Comparison of ENCODE assay signal across 22 cellular contexts in genomic region chr3:23633261-23633960, GRCh38.
DNase-seq lines count a peak whose midpoint lies in the region; ATAC-seq, FAIRE-seq and TF ChIP-seq lines count a peak whose summit lies in the region.
"Had no signal": no experiment of that assay in that cellular context is flagged by ENCODE, and none has a peak within 500 bp of the region (broad histone marks: within the 10 kb centered on the region; RNA-seq: fewer than 3 reads in every experiment).

No MANE protein-coding gene starts in this region.

- CTCF ChIA-PET in MCF 10A (lab: Yijun Ruan, JAX), result no interaction called here
- CTCF ChIA-PET in mammary epithelial cell (lab: Charles Lee; ENCODE audit: low non-redundant PET), result no interaction called here

- no peak overlapping the region for H3K4me3 ChIP-seq in mammary epithelial cell (replicated peaks in 1 of 3; ENCODE audit: insufficient read depth in 1 of 3, low read depth in 2 of 3, low read length in 3 of 3)
- no peak overlapping the region for H3K4me3 ChIP-seq in brain microvascular endothelial cell (ENCODE audit: low read depth, low read length)
- H3K4me3 ChIP-seq: GM23338 had no signal

- dilution Hi-C loops in mammary epithelial cell (cut with HindIII; ENCODE audit: low sequenced_read_pairs), result no loop called here

- no peaks in the 10 kb centered on the region for H3K36me3 Mint-ChIP-seq in MCF 10A (ENCODE audit: insufficient read depth, unreplicated experiment)
- no peaks in the 10 kb centered on the region for H3K36me3 Mint-ChIP-seq in neural crest cell (ENCODE audit: low read depth)
- H3K36me3 Mint-ChIP-seq: CD4-positive, alpha-beta memory T cell had no signal

- in situ Hi-C loops in mammary epithelial cell (cut with MboI; ENCODE audit: low sequenced_read_pairs in 2 of 2), result no loop called here
- in situ Hi-C loops in brain microvascular endothelial cell (cut with HindIII; ENCODE audit: low pct_ligation_motif_present, low sequenced_read_pairs), result no loop called here

- no peak overlapping the region for H3K27ac ChIP-seq in mammary epithelial cell (ENCODE audit: insufficient read depth, low read depth, low read length)
- H3K27ac ChIP-seq in brain microvascular endothelial cell, result no peak overlapping the region

- no peaks in the 10 kb centered on the region for H3K79me2 ChIP-seq in mammary epithelial cell (ENCODE audit: insufficient read depth, low read length)

- H3K27me3 Mint-ChIP-seq in MCF 10A (ENCODE audit: insufficient read depth, unreplicated experiment), result no peaks in the 10 kb centered on the region
- no peaks in the 10 kb centered on the region for H3K27me3 Mint-ChIP-seq in neural crest cell (ENCODE audit: low read depth)

- intact Hi-C loops in MCF 10A (cut with micrococcal nuclease), result no loop called here
- intact Hi-C loops in mammary epithelial cell (cut with micrococcal nuclease), result no loop called here

- peak overlapping the region; percentile 19 for H3K27ac Mint-ChIP-seq in MCF 10A (ENCODE audit: low read depth, unreplicated experiment)
- peak overlapping the region; percentile 19 for H3K27ac Mint-ChIP-seq in neural crest cell (ENCODE audit: unreplicated experiment)
- H3K27ac Mint-ChIP-seq: CD4-positive, alpha-beta memory T cell; GM23338 had no signal

- H3K9me3 ChIP-seq in mammary epithelial cell (replicated peaks; ENCODE audit: insufficient read depth, low read length), result no peaks in the 10 kb centered on the region

- POLR2A ChIA-PET in MCF 10A (lab: Yijun Ruan, JAX), result no interaction called here

- DNase-seq in MCF 10A (ENCODE audit: unreplicated experiment), result no peak
- DNase-seq in mammary epithelial cell, result no peak
- no peak for DNase-seq in frontal cortex (ENCODE audit: low spot score in 2 of 2)
- DNase-seq in neural crest cell (ENCODE audit: low read depth, low spot score), result no peak
- DNase-seq in brain microvascular endothelial cell, result no peak
- no peak for DNase-seq in NCI-H146 treated with DMSO at 0.1 percent for 48 hours (lab: John Stamatoyannopoulos, UW; ENCODE audit: unreplicated experiment)
- no peak for DNase-seq in stimulated activated CD4-positive, alpha-beta T cell treated with anti-CD3 and anti-CD28 coated beads, Interleukin-12 subunit alpha, Interleukin-12 subunit beta, amount 100 ng/mL, for 4 hours
- DNase-seq: 8988T; Calu3; CD4-positive, alpha-beta memory T cell; IMR-90; Kasumi-1; NCI-H1105; NCI-H1694 treated with DMSO at 0.1 percent for 48 hours; NCI-H2107; NCI-H345; NCI-H526; RPMI8226; SIG-M5 had no signal

- TF ChIP-seq CTCF in MCF 10A (IDR thresholded peaks at IDR 0.05; ENCODE audit: unreplicated experiment) (no peak), mammary epithelial cell (conservative IDR thresholded peaks at IDR 0.05 in 1 of 2, IDR thresholded peaks at IDR 0.05 in 1 of 2; ENCODE audit: extremely low read depth in 1 of 2, insufficient read depth in 1 of 2, low read depth in 1 of 2, low read length in 2 of 2) (no peak), neural crest cell (conservative IDR thresholded peaks at IDR 0.05) (no peak), brain microvascular endothelial cell (IDR thresholded peaks at IDR 0.05; ENCODE audit: low read depth, low read length, missing control alignments) (no peak)

- FAIRE-seq in frontal cortex (lab: Jason Lieb, UNC), result peak; percentile 45

- TF ChIP-seq POLR2A in GM18505 (IDR thresholded peaks at IDR 0.05; ENCODE audit: borderline replicate concordance, extremely low read depth, insufficient read depth, insufficient read length), result no peak

- no peak overlapping the region for H3K4me3 Mint-ChIP-seq in MCF 10A (ENCODE audit: unreplicated experiment)
- H3K4me3 Mint-ChIP-seq in neural crest cell, result no peak overlapping the region
- H3K4me3 Mint-ChIP-seq: CD4-positive, alpha-beta memory T cell; GM23338 had no signal

- no peak overlapping the region for H3K4me2 ChIP-seq in mammary epithelial cell (ENCODE audit: insufficient read depth, low read depth, low read length)
- H3K4me2 ChIP-seq: GM23338 had no signal

- H3K9me3 Mint-ChIP-seq in MCF 10A (ENCODE audit: unreplicated experiment), result no peaks in the 10 kb centered on the region
- H3K9me3 Mint-ChIP-seq in neural crest cell, result peaks cover 5% of the 10 kb centered on the region

- WGBS in mammary epithelial cell (ENCODE audit: low coverage, missing lambda C conversion rate), result 94% methylated on average over 6 of the region's 6 CpGs

- H2AFZ ChIP-seq in mammary epithelial cell (ENCODE audit: low read depth, low read length), result no peak overlapping the region
- H2AFZ ChIP-seq: GM23338 had no signal

- peaks cover 14% of the 10 kb centered on the region for H3K4me1 Mint-ChIP-seq in MCF 10A (ENCODE audit: insufficient read depth, unreplicated experiment)
- H3K4me1 Mint-ChIP-seq in neural crest cell, result peaks cover 7% of the 10 kb centered on the region
- H3K4me1 Mint-ChIP-seq: CD4-positive, alpha-beta memory T cell; GM23338 had no signal

- BruUV-seq in MCF 10A (replicated peaks; lab: Mats Ljungman, UMichigan) (no TSS peak), mammary epithelial cell (replicated peaks; lab: Mats Ljungman, UMichigan) (no TSS peak)

- no peak overlapping the region for H3K9ac ChIP-seq in mammary epithelial cell (ENCODE audit: insufficient read depth, low read length)

- H3K27me3 ChIP-seq in mammary epithelial cell (ENCODE audit: insufficient read depth, low read length) (no peaks in the 10 kb centered on the region), brain microvascular endothelial cell (replicated peaks) (no peaks in the 10 kb centered on the region)

- H4K20me1 ChIP-seq in mammary epithelial cell (ENCODE audit: insufficient read depth, low read length), result no peaks in the 10 kb centered on the region

- H3K4me1 ChIP-seq in mammary epithelial cell (ENCODE audit: insufficient read depth, low read length), result peaks cover 6% of the 10 kb centered on the region

- ATAC-seq in GM18505 (IDR thresholded peaks at IDR 0.05; ENCODE audit: unreplicated experiment), result no peak
- ATAC-seq: GM23338, HCT116 had no signal

- H3K36me3 ChIP-seq in mammary epithelial cell (ENCODE audit: insufficient read depth, low read length) (no peaks in the 10 kb centered on the region), brain microvascular endothelial cell (replicated peaks) (no peaks in the 10 kb centered on the region)
